Comparison of ENCODE assay signal across 1 cellular context in the genomic region with DNA sequence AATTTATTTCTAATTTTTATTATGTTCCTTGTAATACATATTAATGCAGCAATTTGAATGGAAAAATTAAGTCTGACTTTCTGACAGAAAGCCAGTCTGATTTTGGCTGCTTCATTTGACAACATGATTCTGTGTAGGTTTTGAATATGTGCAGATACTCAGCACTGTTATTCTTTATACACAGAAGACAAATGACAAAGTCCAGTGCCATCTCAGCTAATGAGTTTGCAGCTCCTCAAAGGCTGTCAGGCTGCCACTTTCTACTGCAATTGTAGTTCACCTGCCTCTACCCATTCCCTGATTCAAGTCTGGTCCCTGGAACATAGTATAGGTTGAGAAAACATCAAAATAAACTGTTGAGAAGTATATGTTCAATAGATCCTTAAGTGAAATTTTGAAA.
TF ChIP-seq lines count a peak whose summit lies in the region.

No MANE protein-coding gene starts in this region.

TF ChIP-seq in K562, 482 proteins besides CTCF, POLR2A, EP300 and RAD21:
- no peak for TF ChIP-seq ZNF318 (IDR thresholded peaks at IDR 0.05; ENCODE audit: borderline replicate concordance in 1 of 2, low read depth in 1 of 2)
- no peak for TF ChIP-seq NONO (IDR thresholded peaks at IDR 0.05; ENCODE audit: low read depth in 2 of 2, low read length in 1 of 2)
